Comparison of ENCODE assay signal across 8 cellular contexts in genomic region chr11:2376751-2377451, GRCh38. TPM values are rescaled to one million over a fixed set of nuclear protein-coding genes. Genes with fewer than 3 reads are reported as not detected.
DNase-seq lines count a peak whose midpoint lies in the region; ATAC-seq and TF ChIP-seq lines count a peak whose summit lies in the region.

TSS of gene CD81 (plus strand) at chr11:2377310. CDS start at chr11:2377550, 240 bp downstream.

- peak within 1 kb of the TSS; percentile 99 for H3K27ac ChIP-seq in lower lobe of right lung

- in situ Hi-C loops in ACHN (cut with HindIII; ENCODE audit: low pct_ligation_motif_present, low pct_unique_long_range_greater_than_20kb, low sequenced_read_pairs) (no loop called here), GM18951 (cut with MboI; ENCODE audit: low sequenced_read_pairs, unreplicated experiment) (no loop called here)

- ATAC-seq in lower lobe of right lung (peak; percentile 80 to 83), HG03442 (IDR thresholded peaks at IDR 0.05; ENCODE audit: unreplicated experiment) (no peak)

- no peak for TF ChIP-seq CTCF in lower lobe of right lung (IDR thresholded peaks at IDR 0.05)

- H3K9me3 ChIP-seq in lower lobe of right lung, result no peaks in the 10 kb centered on the region

- H3K4me1 ChIP-seq in lower lobe of right lung, result peaks cover 35% of the 10 kb centered on the region

- H3K36me3 ChIP-seq in lower lobe of right lung, result no peaks in the 10 kb centered on the region

- H3K27me3 ChIP-seq in lower lobe of right lung (ENCODE audit: low read depth), result no peaks in the 10 kb centered on the region

- intact Hi-C loops in lower lobe of right lung (cut with DNase I), result no loop called here

- TF ChIP-seq POLR2A in GM18951 (IDR thresholded peaks at IDR 0.05; ENCODE audit: extremely low read depth, insufficient read depth, insufficient read length), result peak; percentile 90

- H3K4me3 ChIP-seq in lower lobe of right lung, result peak within 1 kb of the TSS; percentile 98

- DNase-seq in ACHN (peak; percentile 25), HuH-7.5 (ENCODE audit: low spot score) (peak; percentile 45), dermis microvascular lymphatic vessel endothelial cell (ENCODE audit: low read depth in 2 of 2) (peak in 1 of 2 donors; percentile 59), lower lobe of right lung (peak; percentile 65)
- peak; percentile 64 for DNase-seq in activated CD4-positive, alpha-beta T cell treated with anti-CD3 and anti-CD28 coated beads, Interleukin-2, amount 50 U/mL, for 1 hour
- peak; percentile 33 to 62 (median 58) for DNase-seq in stimulated activated CD4-positive, alpha-beta T cell treated with anti-CD3 and anti-CD28 coated beads, TNF-alpha, amount 100 ng/mL, for 1 hour (ENCODE audit: low read depth in 3 of 3, low spot score in 1 of 3)

RNA-seq across cellular contexts. Expression of gene CD81, which starts in this region (rescaled TPM):
- 149 and 368 TPM in 2 replicates for total RNA-seq in dermis microvascular lymphatic vessel endothelial cell
- 850 TPM for total RNA-seq in lower lobe of right lung
